Comparison of ENCODE assay signal across 8 cellular contexts in genomic region chr1:173476664-173477285, GRCh38. TPM values are rescaled to one million over a fixed set of nuclear protein-coding genes. Genes with fewer than 3 reads are reported as not detected.
A peak's percentile ranks its signal among the peaks of the same experiment; 100 is the strongest.
DNase-seq lines count a peak whose midpoint lies in the region; TF ChIP-seq lines count a peak whose summit lies in the region.

No MANE protein-coding gene starts in this region.

- H3F3A ChIP-seq in Loucy (ENCODE audit: low read depth) = no peaks in the 10 kb centered on the region
- no peaks in the 10 kb centered on the region for H3F3A ChIP-seq in neural cell (ENCODE audit: insufficient read depth, low read length, poor library complexity, severe bottlenecking)

- H3K4me3 ChIP-seq in H7 (ENCODE audit: insufficient read depth, low read depth, low read length) = peak overlapping the region; percentile 96
- peak overlapping the region; percentile 93 for H3K4me3 ChIP-seq in Loucy (ENCODE audit: low read length, poor library complexity, severe bottlenecking)
- peak overlapping the region; percentile 87 for H3K4me3 ChIP-seq in fibroblast of villous mesenchyme (ENCODE audit: low read depth, low read length)
- peak overlapping the region; percentile 97 for H3K4me3 ChIP-seq in neural cell (ENCODE audit: low read length)
- peak overlapping the region; percentile 85 to 86 for H3K4me3 ChIP-seq in stomach smooth muscle (ENCODE audit: low read length in 2 of 2)

- H3K27ac ChIP-seq in RWPE1 (peak overlapping the region; percentile 95), neural cell (ENCODE audit: low read length) (peak overlapping the region; percentile 57), stomach smooth muscle (ENCODE audit: low read length) (peak overlapping the region; percentile 94)

- peak overlapping the region; percentile 71 for H3K9ac ChIP-seq in ES-I3 (ENCODE audit: low read depth, low read length)
- peak overlapping the region; percentile 87 for H3K9ac ChIP-seq in Loucy (ENCODE audit: low read depth, low read length, poor library complexity, severe bottlenecking)
- H3K9ac ChIP-seq in neural cell (ENCODE audit: low read length) = peak overlapping the region; percentile 89
- peak overlapping the region; percentile 69 to 73 for H3K9ac ChIP-seq in stomach smooth muscle (ENCODE audit: low read length in 2 of 2)

- POLR2A ChIA-PET in RWPE1 (lab: Yijun Ruan, JAX; ENCODE audit: low non-redundant PET) = no interaction called here

- H3K9me3 ChIP-seq in ES-I3 (ENCODE audit: control insufficient read depth, insufficient read depth, low read length) = peaks cover 10% of the 10 kb centered on the region; the same call in 1 of the 2 replicates
- H3K9me3 ChIP-seq in Loucy (ENCODE audit: insufficient read depth, low read depth, low read length) = no peaks in the 10 kb centered on the region
- H3K9me3 ChIP-seq in neural cell (ENCODE audit: low read length) = no peaks in the 10 kb centered on the region
- H3K9me3 ChIP-seq in stomach smooth muscle (ENCODE audit: control insufficient read depth in 2 of 2, low read length in 2 of 2) = no peaks in the 10 kb centered on the region

- DNase-seq in H7 = peak; percentile 96
- DNase-seq in RWPE1 (ENCODE audit: low spot score) = peak; percentile 83
- peak; percentile 77 for DNase-seq in activated T-helper 9 cell treated with anti-CD3 and anti-CD28 coated beads, Interleukin-2, amount 50 U/mL, for 16 hours (ENCODE audit: low read depth)
- peak; percentile 89 for DNase-seq in fibroblast of villous mesenchyme (ENCODE audit: low read depth)

- TF ChIP-seq RAD21 in neural cell (conservative IDR thresholded peaks at IDR 0.05) = peak; percentile 33

- H4K20me1 ChIP-seq in Loucy (ENCODE audit: insufficient read depth, low read length, poor library complexity, severe bottlenecking) (peaks cover 34% of the 10 kb centered on the region), neural cell (ENCODE audit: insufficient read depth) (no peaks in the 10 kb centered on the region)

- H3K36me3 ChIP-seq in ES-I3 (ENCODE audit: insufficient read depth, low read length) = peaks cover 13% of the 10 kb centered on the region
- peaks cover 13% of the 10 kb centered on the region for H3K36me3 ChIP-seq in H7 (replicated peaks; ENCODE audit: control insufficient read depth, insufficient read depth, low read length)
- peaks cover 10% of the 10 kb centered on the region; the same call in 1 of the 2 replicates for H3K36me3 ChIP-seq in Loucy (ENCODE audit: insufficient read depth, low read length)
- H3K36me3 ChIP-seq in neural cell (ENCODE audit: insufficient read depth, low read length) = peaks cover 7% of the 10 kb centered on the region
- peaks cover 3 to 14% of the 10 kb centered on the region in 2 donors for H3K36me3 ChIP-seq in stomach smooth muscle (ENCODE audit: control insufficient read depth in 2 of 2, insufficient read depth in 2 of 2, low read length in 2 of 2)

- no peaks in the 10 kb centered on the region for H3K9me2 ChIP-seq in Loucy (replicated peaks; ENCODE audit: low read depth, low read length)
- H3K9me2 ChIP-seq in neural cell (ENCODE audit: insufficient read depth, low read length) = no peaks in the 10 kb centered on the region

- H3K27me3 ChIP-seq in H7 (ENCODE audit: control insufficient read depth, insufficient read depth, low read length) = no peaks in the 10 kb centered on the region
- no peaks in the 10 kb centered on the region for H3K27me3 ChIP-seq in Loucy (ENCODE audit: insufficient read depth, low read length, poor library complexity, severe bottlenecking)
- H3K27me3 ChIP-seq in neural cell (ENCODE audit: insufficient read depth, low read depth, low read length) = no peaks in the 10 kb centered on the region
- no peaks in the 10 kb centered on the region for H3K27me3 ChIP-seq in stomach smooth muscle (ENCODE audit: control insufficient read depth in 1 of 2, insufficient read depth in 2 of 2, low read length in 2 of 2)

- H2AFZ ChIP-seq in Loucy (ENCODE audit: low read length) = peak overlapping the region; percentile 97
- peak overlapping the region; percentile 93 for H2AFZ ChIP-seq in neural cell (ENCODE audit: low read depth, low read length)

- CTCF ChIA-PET in RWPE1 (lab: Yijun Ruan, JAX) = interaction anchor here (0.6 to 0.7 kb wide), 2 partner anchors 13 to 369 kb away, joined by 3 read pairs; no protein-coding TSS in a partner anchor

- H3K79me2 ChIP-seq in Loucy (ENCODE audit: insufficient read depth, low read length) (peaks cover 51% of the 10 kb centered on the region), neural cell (replicated peaks; ENCODE audit: insufficient read depth, low read length) (peaks cover 18% of the 10 kb centered on the region)

- no peak for TF ChIP-seq EP300 in neural cell (conservative IDR thresholded peaks at IDR 0.05; ENCODE audit: poor library complexity, severe bottlenecking)

- H3K4me1 ChIP-seq in ES-I3 (ENCODE audit: insufficient read depth, low read length) (peaks cover 18% of the 10 kb centered on the region), Loucy (ENCODE audit: insufficient read depth, low read length, poor library complexity, severe bottlenecking) (peaks cover 50% of the 10 kb centered on the region), stomach smooth muscle (ENCODE audit: control insufficient read depth, insufficient read depth, low read length) (peaks cover 21% of the 10 kb centered on the region)

- H3K4me2 ChIP-seq in Loucy (ENCODE audit: low read depth, low read length, poor library complexity, severe bottlenecking) = peak overlapping the region; percentile 80
- H3K4me2 ChIP-seq in neural cell (ENCODE audit: low read length) = peak overlapping the region; percentile 40

- TF ChIP-seq CTCF in Loucy (conservative IDR thresholded peaks at IDR 0.05; ENCODE audit: low read length) (no peak), RWPE1 (conservative IDR thresholded peaks at IDR 0.05; ENCODE audit: low read depth) (no peak), fibroblast of villous mesenchyme (IDR thresholded peaks at IDR 0.05; ENCODE audit: insufficient read depth, low read depth, low read length) (no peak), neural cell (IDR thresholded peaks at IDR 0.05; ENCODE audit: poor library complexity, severe bottlenecking) (no peak)

TF ChIP-seq in neural cell, 6 proteins besides CTCF, POLR2A, EP300 and RAD21:
- no peak for TF ChIP-seq EZH2 (IDR thresholded peaks at IDR 0.05; ENCODE audit: borderline replicate concordance, insufficient read depth, low read length, poor library complexity, severe bottlenecking)
- TF ChIP-seq, protein P1, sequence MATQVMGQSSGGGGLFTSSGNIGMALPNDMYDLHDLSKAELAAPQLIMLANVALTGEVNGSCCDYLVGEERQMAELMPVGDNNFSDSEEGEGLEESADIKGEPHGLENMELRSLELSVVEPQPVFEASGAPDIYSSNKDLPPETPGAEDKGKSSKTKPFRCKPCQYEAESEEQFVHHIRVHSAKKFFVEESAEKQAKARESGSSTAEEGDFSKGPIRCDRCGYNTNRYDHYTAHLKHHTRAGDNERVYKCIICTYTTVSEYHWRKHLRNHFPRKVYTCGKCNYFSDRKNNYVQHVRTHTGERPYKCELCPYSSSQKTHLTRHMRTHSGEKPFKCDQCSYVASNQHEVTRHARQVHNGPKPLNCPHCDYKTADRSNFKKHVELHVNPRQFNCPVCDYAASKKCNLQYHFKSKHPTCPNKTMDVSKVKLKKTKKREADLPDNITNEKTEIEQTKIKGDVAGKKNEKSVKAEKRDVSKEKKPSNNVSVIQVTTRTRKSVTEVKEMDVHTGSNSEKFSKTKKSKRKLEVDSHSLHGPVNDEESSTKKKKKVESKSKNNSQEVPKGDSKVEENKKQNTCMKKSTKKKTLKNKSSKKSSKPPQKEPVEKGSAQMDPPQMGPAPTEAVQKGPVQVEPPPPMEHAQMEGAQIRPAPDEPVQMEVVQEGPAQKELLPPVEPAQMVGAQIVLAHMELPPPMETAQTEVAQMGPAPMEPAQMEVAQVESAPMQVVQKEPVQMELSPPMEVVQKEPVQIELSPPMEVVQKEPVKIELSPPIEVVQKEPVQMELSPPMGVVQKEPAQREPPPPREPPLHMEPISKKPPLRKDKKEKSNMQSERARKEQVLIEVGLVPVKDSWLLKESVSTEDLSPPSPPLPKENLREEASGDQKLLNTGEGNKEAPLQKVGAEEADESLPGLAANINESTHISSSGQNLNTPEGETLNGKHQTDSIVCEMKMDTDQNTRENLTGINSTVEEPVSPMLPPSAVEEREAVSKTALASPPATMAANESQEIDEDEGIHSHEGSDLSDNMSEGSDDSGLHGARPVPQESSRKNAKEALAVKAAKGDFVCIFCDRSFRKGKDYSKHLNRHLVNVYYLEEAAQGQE (IDR thresholded peaks at IDR 0.05; ENCODE audit: borderline replicate concordance) = no peak
- peak; percentile 74 for TF ChIP-seq MXI1 (conservative IDR thresholded peaks at IDR 0.05; ENCODE audit: poor library complexity, severe bottlenecking)
- TF ChIP-seq TAF1 (IDR thresholded peaks at IDR 0.05; ENCODE audit: low read depth) = no peak
- peak; percentile 50 for TF ChIP-seq SMC3 (conservative IDR thresholded peaks at IDR 0.05; ENCODE audit: poor library complexity)
- peak; percentile 42 for TF ChIP-seq POLR2AphosphoS5 (IDR thresholded peaks at IDR 0.05)

RNA-seq across cellular contexts. Expression of gene PRDX6, which starts 0.4 kb away (rescaled TPM):
- 320 and 326 TPM in 2 replicates for total RNA-seq in H7 (2014; rRNA removed; shearing (Covaris generic))
- 356 and 611 TPM in 2 replicates for total RNA-seq in fibroblast of villous mesenchyme
- polyA plus RNA-seq in neural cell = 111 and 118 TPM in 2 replicates
- polyA minus RNA-seq in neural cell = 71.3 and 77.9 TPM in 2 replicates

Comparison
In these comparisons a context has a peak if more than half of its experiments do, and no peak if none do; other contexts are left out.
1. Peak in every context shown above with its lines: DNase-seq, H3K4me3 ChIP-seq and H3K27ac ChIP-seq.